In the genomic region with DNA sequence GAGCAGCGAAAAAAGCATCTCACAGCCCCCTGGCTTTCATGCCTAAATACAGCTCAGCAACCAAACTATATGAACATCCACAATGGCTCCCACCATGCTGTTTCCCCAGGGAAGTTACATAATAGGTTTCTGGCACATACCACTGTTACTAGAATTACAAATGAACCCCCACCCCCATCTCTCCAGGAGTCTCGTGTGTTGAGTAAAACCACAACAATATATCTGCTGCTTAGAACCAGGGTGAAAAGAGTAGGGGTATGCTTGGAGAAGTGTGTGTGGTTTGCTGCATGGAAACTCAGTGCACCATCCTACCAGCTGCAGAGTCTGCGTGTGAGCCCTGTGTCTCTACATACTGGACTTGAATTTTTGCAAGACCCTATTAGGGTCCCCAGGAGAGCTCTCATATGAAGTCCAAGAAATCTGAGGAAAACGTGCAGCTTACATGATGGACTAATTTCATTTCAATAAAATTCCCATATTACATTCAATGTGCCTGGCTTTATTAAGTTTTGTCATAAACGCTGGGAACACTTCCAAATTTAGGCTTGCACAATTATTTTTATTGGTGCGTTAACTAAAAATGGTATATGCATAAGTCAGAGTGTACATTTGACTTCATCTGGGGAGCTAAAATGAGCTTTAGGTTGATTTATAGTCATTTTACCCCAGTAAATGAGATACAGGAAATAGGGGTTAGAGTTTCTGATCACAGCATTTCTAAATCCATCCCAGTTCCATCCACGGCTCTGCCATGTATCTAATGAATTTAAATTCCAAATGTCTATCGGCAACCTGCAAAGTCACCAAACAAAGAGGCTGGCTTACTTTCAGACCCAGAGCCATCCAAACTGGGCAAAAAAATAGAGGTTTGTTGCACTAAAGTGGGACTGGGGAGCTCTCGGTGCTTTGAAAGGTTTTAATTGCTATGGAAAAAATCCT, we compare ENCODE assay signal across 1 cellular context.
TF ChIP-seq lines count a peak whose summit lies in the region.

No MANE protein-coding gene starts in this region.

TF ChIP-seq in WTC11, 78 proteins besides CTCF, POLR2A, EP300 and RAD21 (continued from another document):
- TF ChIP-seq, protein P1, sequence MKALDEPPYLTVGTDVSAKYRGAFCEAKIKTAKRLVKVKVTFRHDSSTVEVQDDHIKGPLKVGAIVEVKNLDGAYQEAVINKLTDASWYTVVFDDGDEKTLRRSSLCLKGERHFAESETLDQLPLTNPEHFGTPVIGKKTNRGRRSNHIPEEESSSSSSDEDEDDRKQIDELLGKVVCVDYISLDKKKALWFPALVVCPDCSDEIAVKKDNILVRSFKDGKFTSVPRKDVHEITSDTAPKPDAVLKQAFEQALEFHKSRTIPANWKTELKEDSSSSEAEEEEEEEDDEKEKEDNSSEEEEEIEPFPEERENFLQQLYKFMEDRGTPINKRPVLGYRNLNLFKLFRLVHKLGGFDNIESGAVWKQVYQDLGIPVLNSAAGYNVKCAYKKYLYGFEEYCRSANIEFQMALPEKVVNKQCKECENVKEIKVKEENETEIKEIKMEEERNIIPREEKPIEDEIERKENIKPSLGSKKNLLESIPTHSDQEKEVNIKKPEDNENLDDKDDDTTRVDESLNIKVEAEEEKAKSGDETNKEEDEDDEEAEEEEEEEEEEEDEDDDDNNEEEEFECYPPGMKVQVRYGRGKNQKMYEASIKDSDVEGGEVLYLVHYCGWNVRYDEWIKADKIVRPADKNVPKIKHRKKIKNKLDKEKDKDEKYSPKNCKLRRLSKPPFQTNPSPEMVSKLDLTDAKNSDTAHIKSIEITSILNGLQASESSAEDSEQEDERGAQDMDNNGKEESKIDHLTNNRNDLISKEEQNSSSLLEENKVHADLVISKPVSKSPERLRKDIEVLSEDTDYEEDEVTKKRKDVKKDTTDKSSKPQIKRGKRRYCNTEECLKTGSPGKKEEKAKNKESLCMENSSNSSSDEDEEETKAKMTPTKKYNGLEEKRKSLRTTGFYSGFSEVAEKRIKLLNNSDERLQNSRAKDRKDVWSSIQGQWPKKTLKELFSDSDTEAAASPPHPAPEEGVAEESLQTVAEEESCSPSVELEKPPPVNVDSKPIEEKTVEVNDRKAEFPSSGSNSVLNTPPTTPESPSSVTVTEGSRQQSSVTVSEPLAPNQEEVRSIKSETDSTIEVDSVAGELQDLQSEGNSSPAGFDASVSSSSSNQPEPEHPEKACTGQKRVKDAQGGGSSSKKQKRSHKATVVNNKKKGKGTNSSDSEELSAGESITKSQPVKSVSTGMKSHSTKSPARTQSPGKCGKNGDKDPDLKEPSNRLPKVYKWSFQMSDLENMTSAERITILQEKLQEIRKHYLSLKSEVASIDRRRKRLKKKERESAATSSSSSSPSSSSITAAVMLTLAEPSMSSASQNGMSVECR (CRISPR knock-in tag; IDR thresholded peaks at IDR 0.05; ENCODE audit: borderline replicate concordance) = no peak
- TF ChIP-seq ZNF317 (CRISPR knock-in tag; IDR thresholded peaks at IDR 0.05; ENCODE audit: borderline replicate concordance, low read depth) (no peak), FOXK1 (CRISPR knock-in tag; IDR thresholded peaks at IDR 0.05) (no peak), ZNF671 (CRISPR knock-in tag; IDR thresholded peaks at IDR 0.05) (no peak), IRF2 (CRISPR knock-in tag; IDR thresholded peaks at IDR 0.05; ENCODE audit: borderline replicate concordance, low read depth) (no peak), JUN (CRISPR knock-in tag; IDR thresholded peaks at IDR 0.05) (no peak), ESRRA (CRISPR knock-in tag; IDR thresholded peaks at IDR 0.05; ENCODE audit: borderline replicate concordance) (no peak), TEAD4 (CRISPR knock-in tag; IDR thresholded peaks at IDR 0.05) (no peak), RORB (CRISPR knock-in tag; IDR thresholded peaks at IDR 0.05) (no peak)
- TF ChIP-seq, protein P2, sequence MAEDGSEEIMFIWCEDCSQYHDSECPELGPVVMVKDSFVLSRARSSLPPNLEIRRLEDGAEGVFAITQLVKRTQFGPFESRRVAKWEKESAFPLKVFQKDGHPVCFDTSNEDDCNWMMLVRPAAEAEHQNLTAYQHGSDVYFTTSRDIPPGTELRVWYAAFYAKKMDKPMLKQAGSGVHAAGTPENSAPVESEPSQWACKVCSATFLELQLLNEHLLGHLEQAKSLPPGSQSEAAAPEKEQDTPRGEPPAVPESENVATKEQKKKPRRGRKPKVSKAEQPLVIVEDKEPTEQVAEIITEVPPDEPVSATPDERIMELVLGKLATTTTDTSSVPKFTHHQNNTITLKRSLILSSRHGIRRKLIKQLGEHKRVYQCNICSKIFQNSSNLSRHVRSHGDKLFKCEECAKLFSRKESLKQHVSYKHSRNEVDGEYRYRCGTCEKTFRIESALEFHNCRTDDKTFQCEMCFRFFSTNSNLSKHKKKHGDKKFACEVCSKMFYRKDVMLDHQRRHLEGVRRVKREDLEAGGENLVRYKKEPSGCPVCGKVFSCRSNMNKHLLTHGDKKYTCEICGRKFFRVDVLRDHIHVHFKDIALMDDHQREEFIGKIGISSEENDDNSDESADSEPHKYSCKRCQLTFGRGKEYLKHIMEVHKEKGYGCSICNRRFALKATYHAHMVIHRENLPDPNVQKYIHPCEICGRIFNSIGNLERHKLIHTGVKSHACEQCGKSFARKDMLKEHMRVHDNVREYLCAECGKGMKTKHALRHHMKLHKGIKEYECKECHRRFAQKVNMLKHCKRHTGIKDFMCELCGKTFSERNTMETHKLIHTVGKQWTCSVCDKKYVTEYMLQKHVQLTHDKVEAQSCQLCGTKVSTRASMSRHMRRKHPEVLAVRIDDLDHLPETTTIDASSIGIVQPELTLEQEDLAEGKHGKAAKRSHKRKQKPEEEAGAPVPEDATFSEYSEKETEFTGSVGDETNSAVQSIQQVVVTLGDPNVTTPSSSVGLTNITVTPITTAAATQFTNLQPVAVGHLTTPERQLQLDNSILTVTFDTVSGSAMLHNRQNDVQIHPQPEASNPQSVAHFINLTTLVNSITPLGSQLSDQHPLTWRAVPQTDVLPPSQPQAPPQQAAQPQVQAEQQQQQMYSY (CRISPR knock-in tag; IDR thresholded peaks at IDR 0.05) = no peak
- TF ChIP-seq, protein P3, sequence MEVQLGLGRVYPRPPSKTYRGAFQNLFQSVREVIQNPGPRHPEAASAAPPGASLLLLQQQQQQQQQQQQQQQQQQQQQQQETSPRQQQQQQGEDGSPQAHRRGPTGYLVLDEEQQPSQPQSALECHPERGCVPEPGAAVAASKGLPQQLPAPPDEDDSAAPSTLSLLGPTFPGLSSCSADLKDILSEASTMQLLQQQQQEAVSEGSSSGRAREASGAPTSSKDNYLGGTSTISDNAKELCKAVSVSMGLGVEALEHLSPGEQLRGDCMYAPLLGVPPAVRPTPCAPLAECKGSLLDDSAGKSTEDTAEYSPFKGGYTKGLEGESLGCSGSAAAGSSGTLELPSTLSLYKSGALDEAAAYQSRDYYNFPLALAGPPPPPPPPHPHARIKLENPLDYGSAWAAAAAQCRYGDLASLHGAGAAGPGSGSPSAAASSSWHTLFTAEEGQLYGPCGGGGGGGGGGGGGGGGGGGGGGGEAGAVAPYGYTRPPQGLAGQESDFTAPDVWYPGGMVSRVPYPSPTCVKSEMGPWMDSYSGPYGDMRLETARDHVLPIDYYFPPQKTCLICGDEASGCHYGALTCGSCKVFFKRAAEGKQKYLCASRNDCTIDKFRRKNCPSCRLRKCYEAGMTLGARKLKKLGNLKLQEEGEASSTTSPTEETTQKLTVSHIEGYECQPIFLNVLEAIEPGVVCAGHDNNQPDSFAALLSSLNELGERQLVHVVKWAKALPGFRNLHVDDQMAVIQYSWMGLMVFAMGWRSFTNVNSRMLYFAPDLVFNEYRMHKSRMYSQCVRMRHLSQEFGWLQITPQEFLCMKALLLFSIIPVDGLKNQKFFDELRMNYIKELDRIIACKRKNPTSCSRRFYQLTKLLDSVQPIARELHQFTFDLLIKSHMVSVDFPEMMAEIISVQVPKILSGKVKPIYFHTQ (CRISPR knock-in tag; IDR thresholded peaks at IDR 0.05) = no peak
- TF ChIP-seq, protein P4, sequence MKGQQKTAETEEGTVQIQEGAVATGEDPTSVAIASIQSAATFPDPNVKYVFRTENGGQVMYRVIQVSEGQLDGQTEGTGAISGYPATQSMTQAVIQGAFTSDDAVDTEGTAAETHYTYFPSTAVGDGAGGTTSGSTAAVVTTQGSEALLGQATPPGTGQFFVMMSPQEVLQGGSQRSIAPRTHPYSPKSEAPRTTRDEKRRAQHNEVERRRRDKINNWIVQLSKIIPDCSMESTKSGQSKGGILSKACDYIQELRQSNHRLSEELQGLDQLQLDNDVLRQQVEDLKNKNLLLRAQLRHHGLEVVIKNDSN (CRISPR knock-in tag; IDR thresholded peaks at IDR 0.05) = no peak
- TF ChIP-seq, protein P5, sequence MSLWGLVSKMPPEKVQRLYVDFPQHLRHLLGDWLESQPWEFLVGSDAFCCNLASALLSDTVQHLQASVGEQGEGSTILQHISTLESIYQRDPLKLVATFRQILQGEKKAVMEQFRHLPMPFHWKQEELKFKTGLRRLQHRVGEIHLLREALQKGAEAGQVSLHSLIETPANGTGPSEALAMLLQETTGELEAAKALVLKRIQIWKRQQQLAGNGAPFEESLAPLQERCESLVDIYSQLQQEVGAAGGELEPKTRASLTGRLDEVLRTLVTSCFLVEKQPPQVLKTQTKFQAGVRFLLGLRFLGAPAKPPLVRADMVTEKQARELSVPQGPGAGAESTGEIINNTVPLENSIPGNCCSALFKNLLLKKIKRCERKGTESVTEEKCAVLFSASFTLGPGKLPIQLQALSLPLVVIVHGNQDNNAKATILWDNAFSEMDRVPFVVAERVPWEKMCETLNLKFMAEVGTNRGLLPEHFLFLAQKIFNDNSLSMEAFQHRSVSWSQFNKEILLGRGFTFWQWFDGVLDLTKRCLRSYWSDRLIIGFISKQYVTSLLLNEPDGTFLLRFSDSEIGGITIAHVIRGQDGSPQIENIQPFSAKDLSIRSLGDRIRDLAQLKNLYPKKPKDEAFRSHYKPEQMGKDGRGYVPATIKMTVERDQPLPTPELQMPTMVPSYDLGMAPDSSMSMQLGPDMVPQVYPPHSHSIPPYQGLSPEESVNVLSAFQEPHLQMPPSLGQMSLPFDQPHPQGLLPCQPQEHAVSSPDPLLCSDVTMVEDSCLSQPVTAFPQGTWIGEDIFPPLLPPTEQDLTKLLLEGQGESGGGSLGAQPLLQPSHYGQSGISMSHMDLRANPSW (CRISPR knock-in tag; conservative IDR thresholded peaks at IDR 0.05; ENCODE audit: low read depth) = no peak
- TF ChIP-seq, protein P6, sequence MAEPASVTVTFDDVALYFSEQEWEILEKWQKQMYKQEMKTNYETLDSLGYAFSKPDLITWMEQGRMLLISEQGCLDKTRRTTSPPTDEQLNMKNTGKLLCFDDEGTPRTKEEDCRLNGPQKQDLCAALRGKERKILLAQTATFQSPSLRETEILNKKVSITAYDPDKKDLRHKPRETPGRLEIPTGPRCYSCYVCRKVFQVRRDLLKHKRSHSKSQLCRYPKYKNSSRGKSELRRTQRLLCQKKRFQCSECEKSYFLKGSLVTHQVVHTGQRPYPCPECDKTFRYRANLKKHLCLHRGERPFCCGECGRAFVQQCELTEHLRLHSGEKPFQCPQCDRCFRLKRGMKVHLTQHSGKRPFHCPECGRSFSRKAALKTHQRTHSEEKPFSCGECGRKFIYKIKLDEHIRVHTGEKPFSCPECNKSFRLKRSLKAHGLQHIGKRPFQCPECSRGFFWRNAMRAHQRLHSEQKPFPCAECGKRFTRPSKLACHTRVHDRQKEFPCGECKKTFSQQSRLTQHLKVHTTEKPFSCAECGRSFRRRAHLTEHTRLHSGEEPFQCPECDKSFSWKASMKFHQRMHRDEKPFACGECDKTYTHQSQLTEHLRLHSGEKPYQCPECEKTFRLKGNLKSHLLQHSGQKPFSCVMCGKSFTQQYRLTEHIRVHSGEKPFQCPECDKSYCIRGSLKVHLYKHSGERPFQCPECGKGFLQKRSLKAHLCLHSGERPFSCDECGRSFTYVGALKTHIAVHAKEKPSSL (CRISPR knock-in tag; conservative IDR thresholded peaks at IDR 0.05) = no peak
